ENCODE assay signal across 19 cellular contexts in genomic region chr15:35062164-35063099, GRCh38. TPM values are rescaled to one million over a fixed set of nuclear protein-coding genes. Genes with fewer than 3 reads are reported as not detected.
DNase-seq lines count a peak whose midpoint lies in the region; ATAC-seq and TF ChIP-seq lines count a peak whose summit lies in the region.
"Had no signal": no experiment of that assay in that cellular context is flagged by ENCODE, and none has a peak within 500 bp of the region (broad histone marks: within the 10 kb centered on the region; RNA-seq: fewer than 3 reads in every experiment).

No MANE protein-coding gene starts in this region.

- no peak overlapping the region for H3K4me2 ChIP-seq in mammary epithelial cell (ENCODE audit: insufficient read depth, low read depth, low read length)
- H3K4me2 ChIP-seq: SK-N-SH had no signal

- 100% methylated on average over 1 of the region's 1 CpG for WGBS in mammary epithelial cell (ENCODE audit: low coverage, missing lambda C conversion rate)

- no peak overlapping the region for H2AFZ ChIP-seq in mammary epithelial cell (ENCODE audit: low read depth, low read length)

- H3K79me2 ChIP-seq in mammary epithelial cell (ENCODE audit: insufficient read depth, low read length) = no peaks in the 10 kb centered on the region

- H3K9me3 ChIP-seq in mammary epithelial cell (replicated peaks; ENCODE audit: insufficient read depth, low read length) = no peaks in the 10 kb centered on the region
- H3K9me3 ChIP-seq: gastrocnemius medialis, SK-N-SH, thyroid gland had no signal

- no peak for TF ChIP-seq CTCF in mammary epithelial cell (conservative IDR thresholded peaks at IDR 0.05 in 1 of 2, IDR thresholded peaks at IDR 0.05 in 1 of 2; ENCODE audit: extremely low read depth in 1 of 2, insufficient read depth in 1 of 2, low read depth in 1 of 2, low read length in 2 of 2)
- TF ChIP-seq CTCF in MCF 10A (IDR thresholded peaks at IDR 0.05; ENCODE audit: unreplicated experiment) = no peak

- in situ Hi-C loops in mammary epithelial cell (cut with MboI; ENCODE audit: low sequenced_read_pairs in 2 of 2) = no loop called here

- intact Hi-C loops in mammary epithelial cell (cut with micrococcal nuclease) (no loop called here), MCF 10A (cut with micrococcal nuclease) (no loop called here)
- intact Hi-C loops in activated CD4-positive, alpha-beta T cell treated with anti-CD3 and anti-CD28 coated beads, Interleukin-2, amount 10 ng/mL, durations not matched to agents 24 days and 14 days (cut with micrococcal nuclease) = no loop called here

- CTCF ChIA-PET in mammary epithelial cell (lab: Charles Lee; ENCODE audit: low non-redundant PET) (no interaction called here), MCF 10A (lab: Yijun Ruan, JAX) (interaction anchor here (0.6 to 1.4 kb wide), 4 partner anchors 14 to 204 kb away, joined by 3 to 5 read pairs (median 3); no protein-coding TSS in a partner anchor)

- POLR2A ChIA-PET in MCF 10A (lab: Yijun Ruan, JAX) = no interaction called here

- ATAC-seq in HG03097 (IDR thresholded peaks at IDR 0.05; ENCODE audit: low FRiP score, unreplicated experiment) = peak; percentile 65
- ATAC-seq: gastrocnemius medialis, left cardiac atrium had no signal

- no peaks in the 10 kb centered on the region for H3K4me1 Mint-ChIP-seq in MCF 10A (ENCODE audit: insufficient read depth, unreplicated experiment)
- no peaks in the 10 kb centered on the region for H3K4me1 Mint-ChIP-seq in activated CD4-positive, alpha-beta T cell treated with anti-CD3 and anti-CD28 coated beads, Interleukin-2, amount 10 ng/mL, durations not matched to agents 24 days and 14 days
- H3K4me1 Mint-ChIP-seq: activated B cell treated with CpG ODN at 0.5 μM for 24 hours, naive B cell had no signal

- no peaks in the 10 kb centered on the region for H4K20me1 ChIP-seq in mammary epithelial cell (ENCODE audit: insufficient read depth, low read length)

- H3K9me3 Mint-ChIP-seq in MCF 10A (ENCODE audit: unreplicated experiment) = no peaks in the 10 kb centered on the region
- H3K9me3 Mint-ChIP-seq in activated CD4-positive, alpha-beta T cell treated with anti-CD3 and anti-CD28 coated beads, Interleukin-2, amount 10 ng/mL, durations not matched to agents 24 days and 14 days = no peaks in the 10 kb centered on the region
- H3K9me3 Mint-ChIP-seq: activated B cell treated with CpG ODN at 0.5 μM for 24 hours, naive B cell had no signal

- no peaks in the 10 kb centered on the region for H3K36me3 ChIP-seq in mammary epithelial cell (ENCODE audit: insufficient read depth, low read length)
- H3K36me3 ChIP-seq: gastrocnemius medialis, thyroid gland had no signal

- no peak overlapping the region for H3K4me3 Mint-ChIP-seq in MCF 10A (ENCODE audit: unreplicated experiment)
- no peak overlapping the region for H3K4me3 Mint-ChIP-seq in activated CD4-positive, alpha-beta T cell treated with anti-CD3 and anti-CD28 coated beads, Interleukin-2, amount 10 ng/mL, durations not matched to agents 24 days and 14 days
- H3K4me3 Mint-ChIP-seq: activated B cell treated with CpG ODN at 0.5 μM for 24 hours; CD4-positive, alpha-beta memory T cell; naive B cell had no signal

- no peak overlapping the region for H3K27ac Mint-ChIP-seq in MCF 10A (ENCODE audit: low read depth, unreplicated experiment)
- H3K27ac Mint-ChIP-seq in activated CD4-positive, alpha-beta T cell treated with anti-CD3 and anti-CD28 coated beads, Interleukin-2, amount 10 ng/mL, durations not matched to agents 24 days and 14 days = no peak overlapping the region
- H3K27ac Mint-ChIP-seq: activated B cell treated with CpG ODN at 0.5 μM for 24 hours; CD4-positive, alpha-beta memory T cell; naive B cell had no signal

- dilution Hi-C loops in mammary epithelial cell (cut with HindIII; ENCODE audit: low sequenced_read_pairs) = no loop called here

- no peaks in the 10 kb centered on the region for H3K4me1 ChIP-seq in mammary epithelial cell (ENCODE audit: insufficient read depth, low read length)
- H3K4me1 ChIP-seq: gastrocnemius medialis, thyroid gland had no signal

- H3K36me3 Mint-ChIP-seq in MCF 10A (ENCODE audit: insufficient read depth, unreplicated experiment) = no peaks in the 10 kb centered on the region
- H3K36me3 Mint-ChIP-seq in activated CD4-positive, alpha-beta T cell treated with anti-CD3 and anti-CD28 coated beads, Interleukin-2, amount 10 ng/mL, durations not matched to agents 24 days and 14 days (ENCODE audit: low read depth) = no peaks in the 10 kb centered on the region
- H3K36me3 Mint-ChIP-seq: CD4-positive, alpha-beta memory T cell; naive B cell had no signal

- H3K27me3 Mint-ChIP-seq in MCF 10A (ENCODE audit: insufficient read depth, unreplicated experiment) = no peaks in the 10 kb centered on the region
- H3K27me3 Mint-ChIP-seq in activated CD4-positive, alpha-beta T cell treated with anti-CD3 and anti-CD28 coated beads, Interleukin-2, amount 10 ng/mL, durations not matched to agents 24 days and 14 days = peaks cover 4% of the 10 kb centered on the region
- H3K27me3 Mint-ChIP-seq: activated B cell treated with CpG ODN at 0.5 μM for 24 hours had no signal

- H3K9ac ChIP-seq in mammary epithelial cell (ENCODE audit: insufficient read depth, low read length) = no peak overlapping the region
- H3K9ac ChIP-seq: SK-N-SH had no signal

- BruUV-seq in mammary epithelial cell (replicated peaks; lab: Mats Ljungman, UMichigan) (no TSS peak), MCF 10A (replicated peaks; lab: Mats Ljungman, UMichigan) (no TSS peak)

- H3K27me3 ChIP-seq in mammary epithelial cell (ENCODE audit: insufficient read depth, low read length) = no peaks in the 10 kb centered on the region
- H3K27me3 ChIP-seq: dorsolateral prefrontal cortex, gastrocnemius medialis, thyroid gland had no signal

- no peak overlapping the region for H3K27ac ChIP-seq in mammary epithelial cell (ENCODE audit: insufficient read depth, low read depth, low read length)
- H3K27ac ChIP-seq: 22Rv1, dorsolateral prefrontal cortex, gastrocnemius medialis, thyroid gland had no signal

- H3K4me3 ChIP-seq in mammary epithelial cell (replicated peaks in 1 of 3; ENCODE audit: insufficient read depth in 1 of 3, low read depth in 2 of 3, low read length in 3 of 3) = no peak overlapping the region
- H3K4me3 ChIP-seq: dorsolateral prefrontal cortex, gastrocnemius medialis, thyroid gland had no signal

- DNase-seq in mammary epithelial cell (peak; percentile 13), MCF 10A (ENCODE audit: unreplicated experiment) (no peak), cerebellar cortex (ENCODE audit: low spot score) (peak; percentile 56), NCI-H446 treated with DMSO at 0.1 percent for 48 hours (lab: John Stamatoyannopoulos, UW) (no peak), NCI-H82 (lab: John Stamatoyannopoulos, UW) (no peak), C1 segment of cervical spinal cord (lab: John Stamatoyannopoulos, UW) (no peak)
- DNase-seq in activated CD4-positive, alpha-beta T cell treated with anti-CD3 and anti-CD28 coated beads, Interleukin-2, amount 10 ng/mL, durations not matched to agents 24 days and 14 days = no peak
- DNase-seq: activated B cell treated with CpG ODN at 0.5 μM for 24 hours; activated T-cell treated with anti-CD3 and anti-CD28 coated beads, Interleukin-2, amount 50 U/mL, for 1 hour; CD4-positive, alpha-beta memory T cell; dorsolateral prefrontal cortex; gastrocnemius medialis; left cardiac atrium; naive B cell; NCI-H1694 treated with DMSO at 0.1 percent for 48 hours; SK-N-SH; thyroid gland had no signal

RNA-seq across cellular contexts. Expression of gene NANOGP8, which starts 22.7 kb away (rescaled TPM):
- total RNA-seq in mammary epithelial cell = not detected
- not detected for polyA plus RNA-seq in mammary epithelial cell
- polyA minus RNA-seq in mammary epithelial cell = not detected
- total RNA-seq in MCF 10A (2022) = 0.75 TPM in 1 of 2 replicates, not detected in the other
- not detected in 2 replicates for total RNA-seq in activated CD4-positive, alpha-beta T cell treated with anti-CD3 and anti-CD28 coated beads, Interleukin-2, amount 10 ng/mL, durations not matched to agents 24 days and 14 days
- total RNA-seq: CD4-positive, alpha-beta memory T cell; gastrocnemius medialis; left cardiac atrium had no signal
- polyA plus RNA-seq: CD4-positive, alpha-beta memory T cell; SK-N-SH had no signal

Comparison
In these comparisons a context has a peak if more than half of its experiments do, and no peak if none do; other contexts are left out.
1. DNase-seq: peak in mammary epithelial cell (single experiment) and cerebellar cortex (single experiment); none in MCF 10A (single experiment), activated CD4-positive, alpha-beta T cell treated with anti-CD3 and anti-CD28 coated beads, Interleukin-2, amount 10 ng/mL, durations not matched to agents 24 days and 14 days (single experiment), NCI-H446 treated with DMSO at 0.1 percent for 48 hours (single experiment), NCI-H82 (single experiment) and C1 segment of cervical spinal cord (0 of 14).